Comparison of ENCODE assay signal across 1 cellular context in the genomic region with DNA sequence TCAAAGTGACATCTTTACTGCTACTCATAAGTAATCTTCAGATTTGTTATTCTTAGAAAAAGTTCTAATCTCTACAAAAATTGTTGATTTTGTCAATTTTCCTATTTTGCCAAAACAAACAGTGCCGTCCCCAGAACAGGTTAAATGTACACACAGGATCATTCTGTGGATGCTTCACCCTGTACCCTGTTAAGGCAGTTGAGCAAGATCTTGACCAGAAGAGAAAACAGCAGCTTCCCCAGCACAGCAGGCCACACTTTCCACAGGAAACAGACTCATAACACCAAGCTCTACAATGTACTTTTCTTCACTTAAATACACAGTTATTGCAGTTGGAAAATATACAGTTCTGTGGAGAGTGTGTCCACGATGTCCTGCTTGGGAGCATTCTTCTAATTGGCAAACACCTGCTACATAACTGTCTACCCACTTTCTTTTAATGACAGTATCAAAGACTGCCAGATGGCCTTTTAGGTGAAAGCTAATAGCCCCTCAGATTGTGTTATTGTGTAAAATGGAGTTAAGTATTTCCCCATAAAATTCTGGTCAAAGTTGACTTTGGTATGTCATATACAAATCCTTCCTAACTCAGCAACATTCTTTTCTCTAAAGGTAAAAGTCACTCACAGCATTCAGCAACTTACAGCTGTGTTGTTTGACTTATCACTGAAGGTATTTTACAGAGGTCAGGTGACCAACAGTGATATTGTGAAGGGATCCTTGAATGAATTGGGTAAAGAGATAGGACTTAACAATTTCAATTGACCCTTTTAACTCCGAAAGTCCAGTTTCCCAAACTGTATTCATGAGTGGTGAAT.
TF ChIP-seq lines count a peak whose summit lies in the region.

No MANE protein-coding gene starts in this region.

TF ChIP-seq in HepG2, 621 proteins besides CTCF, POLR2A, EP300 and RAD21 (continued from another document and continues in another):
- TF ChIP-seq, protein P1, sequence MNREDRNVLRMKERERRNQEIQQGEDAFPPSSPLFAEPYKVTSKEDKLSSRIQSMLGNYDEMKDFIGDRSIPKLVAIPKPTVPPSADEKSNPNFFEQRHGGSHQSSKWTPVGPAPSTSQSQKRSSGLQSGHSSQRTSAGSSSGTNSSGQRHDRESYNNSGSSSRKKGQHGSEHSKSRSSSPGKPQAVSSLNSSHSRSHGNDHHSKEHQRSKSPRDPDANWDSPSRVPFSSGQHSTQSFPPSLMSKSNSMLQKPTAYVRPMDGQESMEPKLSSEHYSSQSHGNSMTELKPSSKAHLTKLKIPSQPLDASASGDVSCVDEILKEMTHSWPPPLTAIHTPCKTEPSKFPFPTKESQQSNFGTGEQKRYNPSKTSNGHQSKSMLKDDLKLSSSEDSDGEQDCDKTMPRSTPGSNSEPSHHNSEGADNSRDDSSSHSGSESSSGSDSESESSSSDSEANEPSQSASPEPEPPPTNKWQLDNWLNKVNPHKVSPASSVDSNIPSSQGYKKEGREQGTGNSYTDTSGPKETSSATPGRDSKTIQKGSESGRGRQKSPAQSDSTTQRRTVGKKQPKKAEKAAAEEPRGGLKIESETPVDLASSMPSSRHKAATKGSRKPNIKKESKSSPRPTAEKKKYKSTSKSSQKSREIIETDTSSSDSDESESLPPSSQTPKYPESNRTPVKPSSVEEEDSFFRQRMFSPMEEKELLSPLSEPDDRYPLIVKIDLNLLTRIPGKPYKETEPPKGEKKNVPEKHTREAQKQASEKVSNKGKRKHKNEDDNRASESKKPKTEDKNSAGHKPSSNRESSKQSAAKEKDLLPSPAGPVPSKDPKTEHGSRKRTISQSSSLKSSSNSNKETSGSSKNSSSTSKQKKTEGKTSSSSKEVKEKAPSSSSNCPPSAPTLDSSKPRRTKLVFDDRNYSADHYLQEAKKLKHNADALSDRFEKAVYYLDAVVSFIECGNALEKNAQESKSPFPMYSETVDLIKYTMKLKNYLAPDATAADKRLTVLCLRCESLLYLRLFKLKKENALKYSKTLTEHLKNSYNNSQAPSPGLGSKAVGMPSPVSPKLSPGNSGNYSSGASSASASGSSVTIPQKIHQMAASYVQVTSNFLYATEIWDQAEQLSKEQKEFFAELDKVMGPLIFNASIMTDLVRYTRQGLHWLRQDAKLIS (CRISPR knock-in tag; IDR thresholded peaks at IDR 0.05), result no peak
- TF ChIP-seq SNAPC2 (CRISPR knock-in tag; IDR thresholded peaks at IDR 0.05), result peak; percentile 98
- TF ChIP-seq YEATS4 (CRISPR knock-in tag; IDR thresholded peaks at IDR 0.05; ENCODE audit: borderline replicate concordance), result peak; percentile 71; the same call in 1 of the 2 replicates
- TF ChIP-seq, protein P2, sequence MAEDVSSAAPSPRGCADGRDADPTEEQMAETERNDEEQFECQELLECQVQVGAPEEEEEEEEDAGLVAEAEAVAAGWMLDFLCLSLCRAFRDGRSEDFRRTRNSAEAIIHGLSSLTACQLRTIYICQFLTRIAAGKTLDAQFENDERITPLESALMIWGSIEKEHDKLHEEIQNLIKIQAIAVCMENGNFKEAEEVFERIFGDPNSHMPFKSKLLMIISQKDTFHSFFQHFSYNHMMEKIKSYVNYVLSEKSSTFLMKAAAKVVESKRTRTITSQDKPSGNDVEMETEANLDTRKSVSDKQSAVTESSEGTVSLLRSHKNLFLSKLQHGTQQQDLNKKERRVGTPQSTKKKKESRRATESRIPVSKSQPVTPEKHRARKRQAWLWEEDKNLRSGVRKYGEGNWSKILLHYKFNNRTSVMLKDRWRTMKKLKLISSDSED (CRISPR knock-in tag; IDR thresholded peaks at IDR 0.05), result no peak
- peak; percentile 81; the same call in 1 of the 2 replicates for TF ChIP-seq TOPORS (CRISPR knock-in tag; IDR thresholded peaks at IDR 0.05)
- TF ChIP-seq MAFF (IDR thresholded peaks at IDR 0.05; ENCODE audit: low read depth, low read length), result peak; percentile 62
- TF ChIP-seq, protein P3, sequence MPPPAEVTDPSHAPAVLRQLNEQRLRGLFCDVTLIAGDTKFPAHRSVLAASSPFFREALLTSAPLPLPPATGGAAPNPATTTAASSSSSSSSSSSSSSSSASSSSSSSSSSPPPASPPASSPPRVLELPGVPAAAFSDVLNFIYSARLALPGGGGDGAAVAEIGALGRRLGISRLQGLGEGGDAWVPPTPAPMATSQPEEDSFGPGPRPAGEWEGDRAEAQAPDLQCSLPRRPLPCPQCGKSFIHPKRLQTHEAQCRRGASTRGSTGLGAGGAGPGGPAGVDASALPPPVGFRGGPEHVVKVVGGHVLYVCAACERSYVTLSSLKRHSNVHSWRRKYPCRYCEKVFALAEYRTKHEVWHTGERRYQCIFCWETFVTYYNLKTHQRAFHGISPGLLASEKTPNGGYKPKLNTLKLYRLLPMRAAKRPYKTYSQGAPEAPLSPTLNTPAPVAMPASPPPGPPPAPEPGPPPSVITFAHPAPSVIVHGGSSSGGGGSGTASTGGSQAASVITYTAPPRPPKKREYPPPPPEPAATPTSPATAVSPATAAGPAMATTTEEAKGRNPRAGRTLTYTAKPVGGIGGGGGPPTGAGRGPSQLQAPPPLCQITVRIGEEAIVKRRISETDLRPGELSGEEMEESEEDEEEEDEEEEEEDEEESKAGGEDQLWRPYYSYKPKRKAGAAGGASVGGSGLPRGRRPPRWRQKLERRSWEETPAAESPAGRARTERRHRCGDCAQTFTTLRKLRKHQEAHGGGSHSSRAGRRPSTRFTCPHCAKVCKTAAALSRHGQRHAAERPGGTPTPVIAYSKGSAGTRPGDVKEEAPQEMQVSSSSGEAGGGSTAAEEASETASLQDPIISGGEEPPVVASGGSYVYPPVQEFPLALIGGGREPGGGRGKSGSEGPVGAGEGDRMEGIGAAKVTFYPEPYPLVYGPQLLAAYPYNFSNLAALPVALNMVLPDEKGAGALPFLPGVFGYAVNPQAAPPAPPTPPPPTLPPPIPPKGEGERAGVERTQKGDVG (CRISPR knock-in tag; IDR thresholded peaks at IDR 0.05; ENCODE audit: borderline replicate concordance), result no peak
- TF ChIP-seq RFX3 (CRISPR knock-in tag; IDR thresholded peaks at IDR 0.05), result no peak
- peak; percentile 43; the same call in 1 of the 2 replicates for TF ChIP-seq ZBTB3 (CRISPR knock-in tag; IDR thresholded peaks at IDR 0.05; ENCODE audit: borderline replicate concordance, low read depth)
- peak; percentile 93; the same call in 1 of the 2 replicates for TF ChIP-seq FOXK1 (CRISPR knock-in tag; IDR thresholded peaks at IDR 0.05; ENCODE audit: borderline replicate concordance, low read depth)
- 0 out of 2 replicates have a peak, but pooled peaks have one; percentile 50 for TF ChIP-seq KMT2B (CRISPR knock-in tag; IDR thresholded peaks at IDR 0.05)
- TF ChIP-seq, protein P4, sequence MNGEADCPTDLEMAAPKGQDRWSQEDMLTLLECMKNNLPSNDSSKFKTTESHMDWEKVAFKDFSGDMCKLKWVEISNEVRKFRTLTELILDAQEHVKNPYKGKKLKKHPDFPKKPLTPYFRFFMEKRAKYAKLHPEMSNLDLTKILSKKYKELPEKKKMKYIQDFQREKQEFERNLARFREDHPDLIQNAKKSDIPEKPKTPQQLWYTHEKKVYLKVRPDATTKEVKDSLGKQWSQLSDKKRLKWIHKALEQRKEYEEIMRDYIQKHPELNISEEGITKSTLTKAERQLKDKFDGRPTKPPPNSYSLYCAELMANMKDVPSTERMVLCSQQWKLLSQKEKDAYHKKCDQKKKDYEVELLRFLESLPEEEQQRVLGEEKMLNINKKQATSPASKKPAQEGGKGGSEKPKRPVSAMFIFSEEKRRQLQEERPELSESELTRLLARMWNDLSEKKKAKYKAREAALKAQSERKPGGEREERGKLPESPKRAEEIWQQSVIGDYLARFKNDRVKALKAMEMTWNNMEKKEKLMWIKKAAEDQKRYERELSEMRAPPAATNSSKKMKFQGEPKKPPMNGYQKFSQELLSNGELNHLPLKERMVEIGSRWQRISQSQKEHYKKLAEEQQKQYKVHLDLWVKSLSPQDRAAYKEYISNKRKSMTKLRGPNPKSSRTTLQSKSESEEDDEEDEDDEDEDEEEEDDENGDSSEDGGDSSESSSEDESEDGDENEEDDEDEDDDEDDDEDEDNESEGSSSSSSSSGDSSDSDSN (CRISPR knock-in tag; IDR thresholded peaks at IDR 0.05), result no peak
- TF ChIP-seq SATB2 (CRISPR knock-in tag; IDR thresholded peaks at IDR 0.05), result 0 out of 2 replicates have a peak, but pooled peaks have one; percentile 71
- TF ChIP-seq, protein P5, sequence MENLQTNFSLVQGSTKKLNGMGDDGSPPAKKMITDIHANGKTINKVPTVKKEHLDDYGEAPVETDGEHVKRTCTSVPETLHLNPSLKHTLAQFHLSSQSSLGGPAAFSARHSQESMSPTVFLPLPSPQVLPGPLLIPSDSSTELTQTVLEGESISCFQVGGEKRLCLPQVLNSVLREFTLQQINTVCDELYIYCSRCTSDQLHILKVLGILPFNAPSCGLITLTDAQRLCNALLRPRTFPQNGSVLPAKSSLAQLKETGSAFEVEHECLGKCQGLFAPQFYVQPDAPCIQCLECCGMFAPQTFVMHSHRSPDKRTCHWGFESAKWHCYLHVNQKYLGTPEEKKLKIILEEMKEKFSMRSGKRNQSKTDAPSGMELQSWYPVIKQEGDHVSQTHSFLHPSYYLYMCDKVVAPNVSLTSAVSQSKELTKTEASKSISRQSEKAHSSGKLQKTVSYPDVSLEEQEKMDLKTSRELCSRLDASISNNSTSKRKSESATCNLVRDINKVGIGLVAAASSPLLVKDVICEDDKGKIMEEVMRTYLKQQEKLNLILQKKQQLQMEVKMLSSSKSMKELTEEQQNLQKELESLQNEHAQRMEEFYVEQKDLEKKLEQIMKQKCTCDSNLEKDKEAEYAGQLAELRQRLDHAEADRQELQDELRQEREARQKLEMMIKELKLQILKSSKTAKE (CRISPR knock-in tag; IDR thresholded peaks at IDR 0.05; ENCODE audit: borderline replicate concordance), result peak; percentile 84
- peak; percentile 89; the same call in 1 of the 2 replicates for TF ChIP-seq NCOA1 (CRISPR knock-in tag; IDR thresholded peaks at IDR 0.05)
- TF ChIP-seq, protein P6, sequence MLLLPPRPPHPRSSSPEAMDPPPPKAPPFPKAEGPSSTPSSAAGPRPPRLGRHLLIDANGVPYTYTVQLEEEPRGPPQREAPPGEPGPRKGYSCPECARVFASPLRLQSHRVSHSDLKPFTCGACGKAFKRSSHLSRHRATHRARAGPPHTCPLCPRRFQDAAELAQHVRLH (CRISPR knock-in tag; IDR thresholded peaks at IDR 0.05; ENCODE audit: borderline replicate concordance, low read depth), result peak; percentile 61; the same call in 1 of the 2 replicates
- TF ChIP-seq KDM3A (CRISPR knock-in tag; IDR thresholded peaks at IDR 0.05; ENCODE audit: low read depth), result no peak; the same call in 1 of the 2 replicates
- peak; percentile 90 for TF ChIP-seq SMAD3 (CRISPR knock-in tag; IDR thresholded peaks at IDR 0.05)
- TF ChIP-seq, protein P7, sequence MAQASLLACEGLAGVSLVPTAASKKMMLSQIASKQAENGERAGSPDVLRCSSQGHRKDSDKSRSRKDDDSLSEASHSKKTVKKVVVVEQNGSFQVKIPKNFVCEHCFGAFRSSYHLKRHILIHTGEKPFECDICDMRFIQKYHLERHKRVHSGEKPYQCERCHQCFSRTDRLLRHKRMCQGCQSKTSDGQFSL (CRISPR knock-in tag; IDR thresholded peaks at IDR 0.05), result no peak
- peak; percentile 72; the same call in 1 of the 2 replicates for TF ChIP-seq ZSCAN25 (CRISPR knock-in tag; IDR thresholded peaks at IDR 0.05)
- TF ChIP-seq, protein P8, sequence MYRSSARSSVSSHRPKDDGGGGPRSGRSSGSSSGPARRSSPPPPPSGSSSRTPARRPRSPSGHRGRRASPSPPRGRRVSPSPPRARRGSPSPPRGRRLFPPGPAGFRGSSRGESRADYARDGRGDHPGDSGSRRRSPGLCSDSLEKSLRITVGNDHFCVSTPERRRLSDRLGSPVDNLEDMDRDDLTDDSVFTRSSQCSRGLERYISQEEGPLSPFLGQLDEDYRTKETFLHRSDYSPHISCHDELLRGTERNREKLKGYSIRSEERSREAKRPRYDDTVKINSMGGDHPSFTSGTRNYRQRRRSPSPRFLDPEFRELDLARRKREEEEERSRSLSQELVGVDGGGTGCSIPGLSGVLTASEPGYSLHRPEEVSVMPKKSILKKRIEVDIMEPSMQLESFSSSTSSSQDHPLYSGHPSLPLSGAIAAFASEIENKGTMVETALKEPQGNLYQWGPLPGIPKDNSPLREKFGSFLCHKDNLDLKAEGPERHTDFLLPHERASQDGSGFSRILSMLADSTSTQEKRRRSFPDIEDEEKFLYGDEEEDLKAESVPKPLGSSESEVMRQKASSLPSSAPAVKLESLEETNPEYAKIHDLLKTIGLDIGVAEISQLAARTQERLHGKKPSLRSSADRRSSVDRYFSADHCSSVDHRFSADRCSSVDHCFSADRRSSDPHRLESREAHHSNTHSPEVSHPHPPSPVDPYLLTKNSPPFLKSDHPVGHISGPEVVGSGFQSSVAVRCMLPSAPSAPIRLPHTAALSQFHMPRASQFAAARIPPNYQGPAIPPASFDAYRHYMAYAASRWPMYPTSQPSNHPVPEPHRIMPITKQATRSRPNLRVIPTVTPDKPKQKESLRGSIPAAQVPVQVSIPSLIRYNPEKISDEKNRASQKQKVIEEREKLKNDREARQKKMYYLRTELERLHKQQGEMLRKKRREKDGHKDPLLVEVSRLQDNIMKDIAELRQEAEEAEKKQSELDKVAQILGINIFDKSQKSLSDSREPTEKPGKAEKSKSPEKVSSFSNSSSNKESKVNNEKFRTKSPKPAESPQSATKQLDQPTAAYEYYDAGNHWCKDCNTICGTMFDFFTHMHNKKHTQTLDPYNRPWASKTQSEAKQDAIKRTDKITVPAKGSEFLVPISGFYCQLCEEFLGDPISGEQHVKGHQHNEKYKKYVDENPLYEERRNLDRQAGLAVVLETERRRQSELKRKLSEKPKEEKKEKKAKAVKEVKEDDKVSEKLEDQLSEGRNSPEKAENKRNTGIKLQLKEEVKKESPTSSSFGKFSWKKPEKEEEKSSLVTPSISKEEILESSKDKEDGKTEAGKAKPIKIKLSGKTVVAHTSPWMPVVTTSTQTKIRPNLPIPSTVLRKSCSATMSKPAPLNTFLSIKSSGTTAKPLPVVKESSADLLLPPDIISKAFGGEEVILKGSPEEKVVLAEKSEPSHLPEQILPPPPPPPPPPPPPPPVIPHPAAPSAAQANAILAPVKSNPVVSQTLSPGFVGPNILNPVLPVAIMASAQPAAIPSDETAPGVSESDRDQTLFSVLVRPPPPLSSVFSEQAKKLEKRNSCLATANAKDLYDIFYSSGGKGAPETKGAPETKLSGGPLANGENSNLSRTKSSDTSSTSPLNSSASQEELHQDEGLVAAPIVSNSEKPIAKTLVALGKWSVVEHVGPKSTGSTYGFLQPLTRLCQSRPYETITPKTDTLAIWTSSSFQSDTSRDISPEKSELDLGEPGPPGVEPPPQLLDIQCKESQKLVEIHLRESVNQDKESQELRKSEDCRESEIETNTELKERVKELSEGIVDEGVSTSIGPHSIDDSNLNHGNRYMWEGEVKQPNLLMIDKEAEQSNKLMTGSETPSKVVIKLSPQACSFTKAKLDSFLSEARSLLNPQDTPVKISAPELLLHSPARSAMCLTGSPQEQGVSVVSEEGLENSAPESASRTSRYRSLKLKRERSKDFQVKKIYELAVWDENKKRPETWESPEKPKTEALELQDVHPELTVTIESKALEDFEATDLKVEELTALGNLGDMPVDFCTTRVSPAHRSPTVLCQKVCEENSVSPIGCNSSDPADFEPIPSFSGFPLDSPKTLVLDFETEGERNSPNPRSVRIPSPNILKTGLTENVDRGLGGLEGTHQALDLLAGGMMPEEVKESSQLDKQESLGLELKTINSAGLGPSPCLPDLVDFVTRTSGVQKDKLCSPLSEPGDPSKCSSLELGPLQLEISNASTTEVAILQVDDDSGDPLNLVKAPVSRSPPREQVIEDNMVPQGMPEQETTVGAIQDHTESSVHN (CRISPR knock-in tag; IDR thresholded peaks at IDR 0.05), result peak; percentile 62; the same call in 1 of the 2 replicates
- TF ChIP-seq TCF7 (IDR thresholded peaks at IDR 0.05; ENCODE audit: low read depth), result peak; percentile 85
- 0 out of 2 replicates have a peak, but pooled peaks have one; percentile 44 for TF ChIP-seq PHF8 (CRISPR knock-in tag; IDR thresholded peaks at IDR 0.05)
- peak; percentile 95 for TF ChIP-seq ETV5 (CRISPR knock-in tag; IDR thresholded peaks at IDR 0.05; ENCODE audit: borderline replicate concordance)
